In genomic region chr1:247746391-247746935, GRCh38 we compare ENCODE assay signal across 19 cellular contexts. TPM values are rescaled to one million over a fixed set of nuclear protein-coding genes. Genes with fewer than 3 reads are reported as not detected.
"Had no signal": no experiment of that assay in that cellular context is flagged by ENCODE, and none has a peak within 500 bp of the region (broad histone marks: within the 10 kb centered on the region; RNA-seq: fewer than 3 reads in every experiment).

No MANE protein-coding gene starts in this region.

- H3K36me3 ChIP-seq: tibial artery had no signal

- H3K9me3 Mint-ChIP-seq: activated CD4-positive, alpha-beta T cell treated with anti-CD3 and anti-CD28 coated beads, Interleukin-2, amount 10 ng/mL, durations not matched to agents 24 days and 14 days had no signal

- DNase-seq: activated B cell treated with CpG ODN at 0.5 μM for 24 hours; activated CD4-positive, alpha-beta T cell treated with anti-CD3 and anti-CD28 coated beads, Interleukin-2, amount 10 ng/mL, durations not matched to agents 24 days and 14 days; activated CD8-positive, alpha-beta memory T cell treated with anti-CD3 and anti-CD28 coated beads for 24 hours; activated naive CD4-positive, alpha-beta T cell treated with anti-CD3 and anti-CD28 coated beads for 36 hours; cerebellar nuclear complex; dermis blood vessel endothelial cell; endodermal cell; erythroblast; head of caudate nucleus; natural killer cell; nucleus accumbens; right cardiac atrium; tibial artery had no signal

- H3K27ac Mint-ChIP-seq: activated B cell treated with CpG ODN at 0.5 μM for 24 hours; activated CD4-positive, alpha-beta T cell treated with anti-CD3 and anti-CD28 coated beads, Interleukin-2, amount 10 ng/mL, durations not matched to agents 24 days and 14 days; activated naive CD4-positive, alpha-beta T cell treated with anti-CD3 and anti-CD28 coated beads for 36 hours; activated T-helper 17 cell treated with anti-CD3 and anti-CD28 coated beads, Interleukin-2, amount 50 U/mL, for 72 hours; brain; endodermal cell; natural killer cell; T-helper 1 cell treated with Interleukin-12 subunit alpha and Interleukin-12 subunit beta and Interleukin-4 antibody, amounts not matched to agents 30 μg/mL and 1 μg/mL, for 36 hours had no signal

- H3K4me1 Mint-ChIP-seq: activated B cell treated with CpG ODN at 0.5 μM for 24 hours; activated CD4-positive, alpha-beta T cell treated with anti-CD3 and anti-CD28 coated beads, Interleukin-2, amount 10 ng/mL, durations not matched to agents 24 days and 14 days; activated T-helper 17 cell treated with anti-CD3 and anti-CD28 coated beads, Interleukin-2, amount 50 U/mL, for 72 hours; brain; endodermal cell; natural killer cell had no signal

- H3K27ac ChIP-seq: tibial artery had no signal

- H3K36me3 Mint-ChIP-seq: brain had no signal

- H3K4me1 ChIP-seq: tibial artery had no signal

- H3K27me3 Mint-ChIP-seq: activated B cell treated with CpG ODN at 0.5 μM for 24 hours; activated CD4-positive, alpha-beta T cell treated with anti-CD3 and anti-CD28 coated beads, Interleukin-2, amount 10 ng/mL, durations not matched to agents 24 days and 14 days; activated T-helper 17 cell treated with anti-CD3 and anti-CD28 coated beads, Interleukin-2, amount 50 U/mL, for 72 hours; brain had no signal

- H3K4me3 Mint-ChIP-seq: activated B cell treated with CpG ODN at 0.5 μM for 24 hours; activated CD4-positive, alpha-beta T cell treated with anti-CD3 and anti-CD28 coated beads, Interleukin-2, amount 10 ng/mL, durations not matched to agents 24 days and 14 days; activated naive CD4-positive, alpha-beta T cell treated with anti-CD3 and anti-CD28 coated beads for 36 hours; activated T-helper 17 cell treated with anti-CD3 and anti-CD28 coated beads, Interleukin-2, amount 50 U/mL, for 72 hours; brain; endodermal cell; natural killer cell; T-helper 1 cell treated with Interleukin-12 subunit alpha and Interleukin-12 subunit beta and Interleukin-4 antibody, amounts not matched to agents 30 μg/mL and 1 μg/mL, for 36 hours had no signal

- H3K4me3 ChIP-seq: smooth muscle cell, tibial artery had no signal

- ATAC-seq: activated T-helper 17 cell treated with anti-CD3 and anti-CD28 coated beads, Interleukin-2, amount 50 U/mL, for 72 hours; natural killer cell; right cardiac atrium had no signal

- H3K27me3 ChIP-seq: tibial artery had no signal

RNA-seq across cellular contexts. Expression of gene OR14A2, which starts 1.5 kb away (rescaled TPM):
- total RNA-seq: activated B cell treated with CpG ODN at 0.5 μM for 24 hours; activated CD4-positive, alpha-beta T cell treated with anti-CD3 and anti-CD28 coated beads, Interleukin-2, amount 10 ng/mL, durations not matched to agents 24 days and 14 days; activated naive CD4-positive, alpha-beta T cell treated with anti-CD3 and anti-CD28 coated beads for 36 hours; activated T-helper 17 cell treated with anti-CD3 and anti-CD28 coated beads, Interleukin-2, amount 50 U/mL, for 72 hours; dermis blood vessel endothelial cell; endodermal cell; mucosa of gallbladder; natural killer cell; posterior vena cava; right cardiac atrium; smooth muscle cell had no signal

RNA-seq across cellular contexts. Expression of gene OR14K1, which starts 8.0 kb away (rescaled TPM):
- total RNA-seq: activated B cell treated with CpG ODN at 0.5 μM for 24 hours; activated CD4-positive, alpha-beta T cell treated with anti-CD3 and anti-CD28 coated beads, Interleukin-2, amount 10 ng/mL, durations not matched to agents 24 days and 14 days; activated naive CD4-positive, alpha-beta T cell treated with anti-CD3 and anti-CD28 coated beads for 36 hours; activated T-helper 17 cell treated with anti-CD3 and anti-CD28 coated beads, Interleukin-2, amount 50 U/mL, for 72 hours; dermis blood vessel endothelial cell; mucosa of gallbladder; natural killer cell; posterior vena cava; right cardiac atrium; smooth muscle cell had no signal

RNA-seq across cellular contexts. Expression of gene OR1C1, which starts 13.9 kb away (rescaled TPM):
- total RNA-seq: activated B cell treated with CpG ODN at 0.5 μM for 24 hours; activated CD4-positive, alpha-beta T cell treated with anti-CD3 and anti-CD28 coated beads, Interleukin-2, amount 10 ng/mL, durations not matched to agents 24 days and 14 days; activated naive CD4-positive, alpha-beta T cell treated with anti-CD3 and anti-CD28 coated beads for 36 hours; activated T-helper 17 cell treated with anti-CD3 and anti-CD28 coated beads, Interleukin-2, amount 50 U/mL, for 72 hours; dermis blood vessel endothelial cell; endodermal cell; mucosa of gallbladder; natural killer cell; posterior vena cava; right cardiac atrium; smooth muscle cell had no signal

RNA-seq across cellular contexts. Expression of gene OR6F1, which starts 30.0 kb away (rescaled TPM):
- total RNA-seq: activated B cell treated with CpG ODN at 0.5 μM for 24 hours; activated CD4-positive, alpha-beta T cell treated with anti-CD3 and anti-CD28 coated beads, Interleukin-2, amount 10 ng/mL, durations not matched to agents 24 days and 14 days; activated naive CD4-positive, alpha-beta T cell treated with anti-CD3 and anti-CD28 coated beads for 36 hours; activated T-helper 17 cell treated with anti-CD3 and anti-CD28 coated beads, Interleukin-2, amount 50 U/mL, for 72 hours; dermis blood vessel endothelial cell; endodermal cell; mucosa of gallbladder; natural killer cell; posterior vena cava; right cardiac atrium; smooth muscle cell had no signal
